Comparison of ENCODE assay signal across 1 cellular context in the genomic region with DNA sequence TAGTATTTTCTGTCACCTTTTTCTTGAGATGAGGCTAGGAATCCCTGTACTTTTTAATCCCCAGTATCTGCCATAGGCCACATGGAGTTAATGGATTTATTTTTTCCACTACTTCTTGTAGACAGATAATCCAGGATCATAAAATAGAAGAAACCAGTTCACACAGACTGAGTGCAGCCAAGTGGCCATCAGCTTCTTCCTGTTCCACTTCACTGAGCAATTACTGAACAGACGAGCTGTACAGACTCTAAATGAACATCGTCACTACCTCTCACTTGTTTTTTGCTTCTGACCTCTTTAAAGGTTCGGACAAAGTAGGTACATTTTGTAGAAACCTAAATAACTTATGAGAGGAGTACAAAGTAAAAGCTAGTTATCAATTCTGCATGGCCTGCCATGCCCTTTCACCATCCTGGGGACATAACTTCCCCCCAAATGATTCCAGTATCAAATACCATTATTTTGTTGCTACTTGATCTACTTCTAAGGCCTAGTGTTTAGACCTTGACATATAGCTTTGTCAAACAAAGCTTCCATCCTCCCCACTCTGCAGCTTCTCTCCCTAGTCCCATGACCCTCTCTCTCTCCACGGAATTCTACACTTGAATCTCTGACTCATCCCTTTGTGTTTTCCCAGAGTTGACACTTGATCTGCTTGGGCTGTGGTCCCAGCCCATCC.
TF ChIP-seq lines count a peak whose summit lies in the region.

No MANE protein-coding gene starts in this region.

TF ChIP-seq in K562, 482 proteins besides CTCF, POLR2A, EP300 and RAD21 (continued from another document):
- TF ChIP-seq, protein P1, sequence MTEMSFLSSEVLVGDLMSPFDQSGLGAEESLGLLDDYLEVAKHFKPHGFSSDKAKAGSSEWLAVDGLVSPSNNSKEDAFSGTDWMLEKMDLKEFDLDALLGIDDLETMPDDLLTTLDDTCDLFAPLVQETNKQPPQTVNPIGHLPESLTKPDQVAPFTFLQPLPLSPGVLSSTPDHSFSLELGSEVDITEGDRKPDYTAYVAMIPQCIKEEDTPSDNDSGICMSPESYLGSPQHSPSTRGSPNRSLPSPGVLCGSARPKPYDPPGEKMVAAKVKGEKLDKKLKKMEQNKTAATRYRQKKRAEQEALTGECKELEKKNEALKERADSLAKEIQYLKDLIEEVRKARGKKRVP (CRISPR knock-in tag; IDR thresholded peaks at IDR 0.05), result no peak
- 0 out of 2 replicates have a peak, but pooled peaks have one; percentile 30 for TF ChIP-seq DPF2 (IDR thresholded peaks at IDR 0.05)
- TF ChIP-seq FOSL1 (tag; conservative IDR thresholded peaks at IDR 0.05), result peak; percentile 94
- no peak for TF ChIP-seq SAP30 (IDR thresholded peaks at IDR 0.05; ENCODE audit: borderline replicate concordance, insufficient read depth, low read depth, low read length, poor library complexity, severe bottlenecking)
- no peak for TF ChIP-seq KLF16 (IDR thresholded peaks at IDR 0.05)
- TF ChIP-seq, protein P2, sequence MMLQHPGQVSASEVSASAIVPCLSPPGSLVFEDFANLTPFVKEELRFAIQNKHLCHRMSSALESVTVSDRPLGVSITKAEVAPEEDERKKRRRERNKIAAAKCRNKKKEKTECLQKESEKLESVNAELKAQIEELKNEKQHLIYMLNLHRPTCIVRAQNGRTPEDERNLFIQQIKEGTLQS (IDR thresholded peaks at IDR 0.05), result peak; percentile 73
- TF ChIP-seq, protein P2 (CRISPR knock-in tag; conservative IDR thresholded peaks at IDR 0.05), result no peak
